In the genomic region with DNA sequence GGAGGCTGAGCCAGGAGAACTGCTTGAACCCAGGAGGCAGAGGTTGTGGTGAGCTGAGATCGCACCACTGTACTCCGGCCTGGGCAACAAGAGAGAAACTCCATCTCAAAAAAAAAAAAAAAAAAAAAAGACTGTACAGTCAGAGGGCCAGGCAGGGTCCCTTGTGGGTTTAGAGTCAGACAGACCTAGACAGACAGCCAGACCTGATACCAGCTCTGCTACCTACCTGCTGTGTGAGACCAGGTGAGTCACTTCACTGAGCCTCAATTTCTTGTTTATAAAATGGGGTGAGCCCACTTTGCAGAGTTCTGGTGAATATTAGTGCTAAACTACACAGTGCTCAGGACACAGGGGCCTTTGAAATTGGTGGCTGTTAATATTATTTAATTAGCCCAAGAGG, we compare ENCODE assay signal across 14 cellular contexts. TPM values are rescaled to one million over a fixed set of nuclear protein-coding genes. Genes with fewer than 3 reads are reported as not detected.
DNase-seq lines count a peak whose midpoint lies in the region; ATAC-seq and TF ChIP-seq lines count a peak whose summit lies in the region.
"Had no signal": no experiment of that assay in that cellular context is flagged by ENCODE, and none has a peak within 500 bp of the region (broad histone marks: within the 10 kb centered on the region; RNA-seq: fewer than 3 reads in every experiment).

No MANE protein-coding gene starts in this region.

- CTCF ChIA-PET in CD8-positive, alpha-beta memory T cell (lab: Charles Lee), result interaction anchor here (0.7 kb wide), 1 partner anchor 19 kb away, joined by 3 read pairs; a partner anchor contains a TSS
- CTCF ChIA-PET in activated CD4-positive, alpha-beta memory T cell treated with anti-CD3 and anti-CD28 coated beads, Interleukin-2, amount 10 ng/mL, durations not matched to agents 7 days and 5 days (lab: Charles Lee), result interaction anchor here (0.7 to 5.2 kb wide), 3 partner anchors 20 to 165 kb away, joined by 5 to 61 read pairs (median 6); a partner anchor contains a TSS

- DNase-seq in T-helper 1 cell (no peak), lower lobe of right lung (no peak), UCSD-AML1 (lab: John Stamatoyannopoulos, UW; ENCODE audit: unreplicated experiment) (no peak), NCI-H226 (no peak)
- DNase-seq in CD8-positive, alpha-beta memory T cell, result no peak
- DNase-seq in activated CD4-positive, alpha-beta memory T cell treated with anti-CD3 and anti-CD28 coated beads, Interleukin-2, amount 10 ng/mL, durations not matched to agents 7 days and 5 days, result no peak
- DNase-seq: activated CD4-positive, alpha-beta T cell treated with anti-CD3 and anti-CD28 coated beads, Interleukin-2, amount 50 U/mL, for 4 hours; H9; PC-3; stomach had no signal

- no peaks in the 10 kb centered on the region for H3K9me3 ChIP-seq in CD8-positive, alpha-beta memory T cell (ENCODE audit: low read length)
- H3K9me3 ChIP-seq in lower lobe of right lung, result no peaks in the 10 kb centered on the region
- H3K9me3 ChIP-seq: neutrophil, stomach had no signal

- POLR2A ChIA-PET in CD8-positive, alpha-beta memory T cell (lab: Charles Lee), result interaction anchor here (2.0 to 3.1 kb wide), 2 partner anchors 13 to 20 kb away, joined by 5 to 49 read pairs; a partner anchor contains a TSS
- POLR2A ChIA-PET in activated CD4-positive, alpha-beta memory T cell treated with anti-CD3 and anti-CD28 coated beads, Interleukin-2, amount 10 ng/mL, durations not matched to agents 7 days and 5 days (lab: Charles Lee), result interaction anchor here (1.1 to 13.5 kb wide), 7 partner anchors 8 to 157 kb away, joined by 3 to 221 read pairs (median 12); a partner anchor contains a TSS

- peaks cover 75% of the 10 kb centered on the region for H3K4me1 ChIP-seq in CD8-positive, alpha-beta memory T cell (ENCODE audit: insufficient read depth, low read length)
- H3K4me1 ChIP-seq in lower lobe of right lung, result peaks cover 42% of the 10 kb centered on the region

- H3K27me3 Mint-ChIP-seq in T-helper 1 cell treated with Interleukin-12 subunit alpha and Interleukin-12 subunit beta and Interleukin-4 antibody, amounts not matched to agents 30 μg/mL and 1 μg/mL, for 36 hours (ENCODE audit: low read depth), result no peaks in the 10 kb centered on the region
- no peaks in the 10 kb centered on the region for H3K27me3 Mint-ChIP-seq in CD8-positive, alpha-beta memory T cell
- no peaks in the 10 kb centered on the region for H3K27me3 Mint-ChIP-seq in activated CD4-positive, alpha-beta memory T cell treated with anti-CD3 and anti-CD28 coated beads, Interleukin-2, amount 10 ng/mL, durations not matched to agents 7 days and 5 days

- ATAC-seq in lower lobe of right lung, result no peak
- ATAC-seq in GM21528 (IDR thresholded peaks at IDR 0.05; ENCODE audit: low FRiP score, unreplicated experiment), result no peak
- ATAC-seq: PC-3 had no signal

- H3K4me1 Mint-ChIP-seq in T-helper 1 cell treated with Interleukin-12 subunit alpha and Interleukin-12 subunit beta and Interleukin-4 antibody, amounts not matched to agents 30 μg/mL and 1 μg/mL, for 36 hours (ENCODE audit: low read depth), result peaks cover 65% of the 10 kb centered on the region
- peaks cover 72 to 94% (median 79%) of the 10 kb centered on the region in 3 donors for H3K4me1 Mint-ChIP-seq in CD8-positive, alpha-beta memory T cell
- peaks cover 76% of the 10 kb centered on the region for H3K4me1 Mint-ChIP-seq in activated CD4-positive, alpha-beta memory T cell treated with anti-CD3 and anti-CD28 coated beads, Interleukin-2, amount 10 ng/mL, durations not matched to agents 7 days and 5 days

- intact Hi-C loops in lower lobe of right lung (cut with DNase I), result no loop called here

- H3K4me3 ChIP-seq in CD8-positive, alpha-beta memory T cell (ENCODE audit: low read length), result no peak overlapping the region
- H3K4me3 ChIP-seq in lower lobe of right lung, result no peak overlapping the region
- H3K4me3 ChIP-seq: coronary artery, stomach had no signal

- no peaks in the 10 kb centered on the region for H3K27me3 ChIP-seq in CD8-positive, alpha-beta memory T cell (ENCODE audit: insufficient read depth, low read length, poor library complexity, severe bottlenecking)
- no peaks in the 10 kb centered on the region for H3K27me3 ChIP-seq in lower lobe of right lung (ENCODE audit: low read depth)
- H3K27me3 ChIP-seq: neutrophil, stomach had no signal

- TF ChIP-seq CTCF in lower lobe of right lung (IDR thresholded peaks at IDR 0.05), result no peak

- H3K4me3 Mint-ChIP-seq in T-helper 1 cell treated with Interleukin-12 subunit alpha and Interleukin-12 subunit beta and Interleukin-4 antibody, amounts not matched to agents 30 μg/mL and 1 μg/mL, for 36 hours, result no peak overlapping the region
- H3K4me3 Mint-ChIP-seq in CD8-positive, alpha-beta memory T cell, result peak overlapping the region in 3 of 7 donors; percentile 59 to 75 (median 66)
- H3K4me3 Mint-ChIP-seq in activated CD4-positive, alpha-beta memory T cell treated with anti-CD3 and anti-CD28 coated beads, Interleukin-2, amount 10 ng/mL, durations not matched to agents 7 days and 5 days, result no peak overlapping the region
- H3K4me3 Mint-ChIP-seq: H9 had no signal

- H3K9me3 Mint-ChIP-seq in T-helper 1 cell treated with Interleukin-12 subunit alpha and Interleukin-12 subunit beta and Interleukin-4 antibody, amounts not matched to agents 30 μg/mL and 1 μg/mL, for 36 hours, result no peaks in the 10 kb centered on the region
- no peaks in the 10 kb centered on the region for H3K9me3 Mint-ChIP-seq in CD8-positive, alpha-beta memory T cell
- H3K9me3 Mint-ChIP-seq in activated CD4-positive, alpha-beta memory T cell treated with anti-CD3 and anti-CD28 coated beads, Interleukin-2, amount 10 ng/mL, durations not matched to agents 7 days and 5 days, result no peaks in the 10 kb centered on the region
- H3K9me3 Mint-ChIP-seq: H9 had no signal

- H3K27ac Mint-ChIP-seq in T-helper 1 cell treated with Interleukin-12 subunit alpha and Interleukin-12 subunit beta and Interleukin-4 antibody, amounts not matched to agents 30 μg/mL and 1 μg/mL, for 36 hours, result peak overlapping the region; percentile 90
- H3K27ac Mint-ChIP-seq in CD8-positive, alpha-beta memory T cell, result peak overlapping the region; percentile 92 to 98 (median 95)
- peak overlapping the region; percentile 89 for H3K27ac Mint-ChIP-seq in activated CD4-positive, alpha-beta memory T cell treated with anti-CD3 and anti-CD28 coated beads, Interleukin-2, amount 10 ng/mL, durations not matched to agents 7 days and 5 days
- H3K27ac Mint-ChIP-seq: H9 had no signal

- peaks cover 19% of the 10 kb centered on the region for H3K36me3 ChIP-seq in CD8-positive, alpha-beta memory T cell (ENCODE audit: insufficient read depth, low read length)
- H3K36me3 ChIP-seq in lower lobe of right lung, result peaks cover 44% of the 10 kb centered on the region

- peaks cover 53% of the 10 kb centered on the region for H3K36me3 Mint-ChIP-seq in T-helper 1 cell treated with Interleukin-12 subunit alpha and Interleukin-12 subunit beta and Interleukin-4 antibody, amounts not matched to agents 30 μg/mL and 1 μg/mL, for 36 hours (ENCODE audit: low read depth)
- H3K36me3 Mint-ChIP-seq in CD8-positive, alpha-beta memory T cell, result peaks cover 18 to 61% (median 26%) of the 10 kb centered on the region in 3 donors
- peaks cover 70% of the 10 kb centered on the region for H3K36me3 Mint-ChIP-seq in activated CD4-positive, alpha-beta memory T cell treated with anti-CD3 and anti-CD28 coated beads, Interleukin-2, amount 10 ng/mL, durations not matched to agents 7 days and 5 days (ENCODE audit: low read depth)

- H3K27ac ChIP-seq in CD8-positive, alpha-beta memory T cell (ENCODE audit: low read depth, low read length), result no peak overlapping the region
- peak overlapping the region; percentile 10 for H3K27ac ChIP-seq in lower lobe of right lung
- H3K27ac ChIP-seq: coronary artery, neutrophil had no signal

RNA-seq across cellular contexts. Expression of a gene that starts 19.7 kb away (rescaled TPM):
- total RNA-seq in CD8-positive, alpha-beta memory T cell, result 10 to 100 TPM; 46.2 to 52.1 TPM
- 92.5 TPM for polyA plus RNA-seq in CD8-positive, alpha-beta memory T cell
- total RNA-seq in activated CD4-positive, alpha-beta memory T cell treated with anti-CD3 and anti-CD28 coated beads, Interleukin-2, amount 10 ng/mL, durations not matched to agents 7 days and 5 days, result 100 to 1,000 TPM in 1 of 2 experiments, 10 to 100 TPM in 1; 99.4 to 101 TPM
- 82.5 TPM for total RNA-seq in lower lobe of right lung

RNA-seq across cellular contexts. Expression of a gene that starts 42.8 kb away (rescaled TPM):
- 10 to 100 TPM; 33.2 to 34.8 TPM for total RNA-seq in CD8-positive, alpha-beta memory T cell
- polyA plus RNA-seq in CD8-positive, alpha-beta memory T cell, result 29.3 TPM
- total RNA-seq in activated CD4-positive, alpha-beta memory T cell treated with anti-CD3 and anti-CD28 coated beads, Interleukin-2, amount 10 ng/mL, durations not matched to agents 7 days and 5 days, result 10 to 100 TPM; 46.1 to 47.3 TPM
- total RNA-seq in lower lobe of right lung, result 61.9 TPM
